In genomic region chr5:57953830-57954229, GRCh38 we compare ENCODE assay signal across 2 cellular contexts.
A peak's percentile ranks its signal among the peaks of the same experiment; 100 is the strongest.
TF ChIP-seq lines count a peak whose summit lies in the region.

No MANE protein-coding gene starts in this region.

TF ChIP-seq in GM23338, 12 proteins besides CTCF, POLR2A, EP300 and RAD21 (continued from another document):
- TF ChIP-seq, protein P1, sequence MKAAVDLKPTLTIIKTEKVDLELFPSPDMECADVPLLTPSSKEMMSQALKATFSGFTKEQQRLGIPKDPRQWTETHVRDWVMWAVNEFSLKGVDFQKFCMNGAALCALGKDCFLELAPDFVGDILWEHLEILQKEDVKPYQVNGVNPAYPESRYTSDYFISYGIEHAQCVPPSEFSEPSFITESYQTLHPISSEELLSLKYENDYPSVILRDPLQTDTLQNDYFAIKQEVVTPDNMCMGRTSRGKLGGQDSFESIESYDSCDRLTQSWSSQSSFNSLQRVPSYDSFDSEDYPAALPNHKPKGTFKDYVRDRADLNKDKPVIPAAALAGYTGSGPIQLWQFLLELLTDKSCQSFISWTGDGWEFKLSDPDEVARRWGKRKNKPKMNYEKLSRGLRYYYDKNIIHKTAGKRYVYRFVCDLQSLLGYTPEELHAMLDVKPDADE (IDR thresholded peaks at IDR 0.05), result no peak
- no peak for TF ChIP-seq ZNF114 (CRISPR knock-in tag; IDR thresholded peaks at IDR 0.05)
- TF ChIP-seq, protein P2, sequence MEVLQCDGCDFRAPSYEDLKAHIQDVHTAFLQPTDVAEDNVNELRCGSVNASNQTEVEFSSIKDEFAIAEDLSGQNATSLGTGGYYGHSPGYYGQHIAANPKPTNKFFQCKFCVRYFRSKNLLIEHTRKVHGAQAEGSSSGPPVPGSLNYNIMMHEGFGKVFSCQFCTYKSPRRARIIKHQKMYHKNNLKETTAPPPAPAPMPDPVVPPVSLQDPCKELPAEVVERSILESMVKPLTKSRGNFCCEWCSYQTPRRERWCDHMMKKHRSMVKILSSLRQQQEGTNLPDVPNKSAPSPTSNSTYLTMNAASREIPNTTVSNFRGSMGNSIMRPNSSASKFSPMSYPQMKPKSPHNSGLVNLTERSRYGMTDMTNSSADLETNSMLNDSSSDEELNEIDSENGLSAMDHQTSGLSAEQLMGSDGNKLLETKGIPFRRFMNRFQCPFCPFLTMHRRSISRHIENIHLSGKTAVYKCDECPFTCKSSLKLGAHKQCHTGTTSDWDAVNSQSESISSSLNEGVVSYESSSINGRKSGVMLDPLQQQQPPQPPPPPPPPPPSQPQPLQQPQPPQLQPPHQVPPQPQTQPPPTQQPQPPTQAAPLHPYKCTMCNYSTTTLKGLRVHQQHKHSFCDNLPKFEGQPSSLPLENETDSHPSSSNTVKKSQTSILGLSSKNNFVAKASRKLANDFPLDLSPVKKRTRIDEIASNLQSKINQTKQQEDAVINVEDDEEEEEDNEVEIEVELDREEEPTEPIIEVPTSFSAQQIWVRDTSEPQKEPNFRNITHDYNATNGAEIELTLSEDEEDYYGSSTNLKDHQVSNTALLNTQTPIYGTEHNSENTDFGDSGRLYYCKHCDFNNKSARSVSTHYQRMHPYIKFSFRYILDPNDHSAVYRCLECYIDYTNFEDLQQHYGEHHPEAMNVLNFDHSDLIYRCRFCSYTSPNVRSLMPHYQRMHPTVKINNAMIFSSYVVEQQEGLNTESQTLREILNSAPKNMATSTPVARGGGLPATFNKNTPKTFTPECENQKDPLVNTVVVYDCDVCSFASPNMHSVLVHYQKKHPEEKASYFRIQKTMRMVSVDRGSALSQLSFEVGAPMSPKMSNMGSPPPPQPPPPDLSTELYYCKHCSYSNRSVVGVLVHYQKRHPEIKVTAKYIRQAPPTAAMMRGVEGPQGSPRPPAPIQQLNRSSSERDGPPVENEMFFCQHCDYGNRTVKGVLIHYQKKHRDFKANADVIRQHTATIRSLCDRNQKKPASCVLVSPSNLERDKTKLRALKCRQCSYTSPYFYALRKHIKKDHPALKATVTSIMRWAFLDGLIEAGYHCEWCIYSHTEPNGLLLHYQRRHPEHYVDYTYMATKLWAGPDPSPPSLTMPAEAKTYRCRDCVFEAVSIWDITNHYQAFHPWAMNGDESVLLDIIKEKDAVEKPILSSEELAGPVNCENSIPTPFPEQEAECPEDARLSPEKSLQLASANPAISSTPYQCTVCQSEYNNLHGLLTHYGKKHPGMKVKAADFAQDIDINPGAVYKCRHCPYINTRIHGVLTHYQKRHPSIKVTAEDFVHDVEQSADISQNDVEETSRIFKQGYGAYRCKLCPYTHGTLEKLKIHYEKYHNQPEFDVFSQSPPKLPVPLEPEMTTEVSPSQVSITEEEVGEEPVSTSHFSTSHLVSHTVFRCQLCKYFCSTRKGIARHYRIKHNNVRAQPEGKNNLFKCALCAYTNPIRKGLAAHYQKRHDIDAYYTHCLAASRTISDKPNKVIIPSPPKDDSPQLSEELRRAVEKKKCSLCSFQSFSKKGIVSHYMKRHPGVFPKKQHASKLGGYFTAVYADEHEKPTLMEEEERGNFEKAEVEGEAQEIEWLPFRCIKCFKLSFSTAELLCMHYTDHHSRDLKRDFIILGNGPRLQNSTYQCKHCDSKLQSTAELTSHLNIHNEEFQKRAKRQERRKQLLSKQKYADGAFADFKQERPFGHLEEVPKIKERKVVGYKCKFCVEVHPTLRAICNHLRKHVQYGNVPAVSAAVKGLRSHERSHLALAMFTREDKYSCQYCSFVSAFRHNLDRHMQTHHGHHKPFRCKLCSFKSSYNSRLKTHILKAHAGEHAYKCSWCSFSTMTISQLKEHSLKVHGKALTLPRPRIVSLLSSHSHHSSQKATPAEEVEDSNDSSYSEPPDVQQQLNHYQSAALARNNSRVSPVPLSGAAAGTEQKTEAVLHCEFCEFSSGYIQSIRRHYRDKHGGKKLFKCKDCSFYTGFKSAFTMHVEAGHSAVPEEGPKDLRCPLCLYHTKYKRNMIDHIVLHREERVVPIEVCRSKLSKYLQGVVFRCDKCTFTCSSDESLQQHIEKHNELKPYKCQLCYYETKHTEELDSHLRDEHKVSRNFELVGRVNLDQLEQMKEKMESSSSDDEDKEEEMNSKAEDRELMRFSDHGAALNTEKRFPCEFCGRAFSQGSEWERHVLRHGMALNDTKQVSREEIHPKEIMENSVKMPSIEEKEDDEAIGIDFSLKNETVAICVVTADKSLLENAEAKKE (CRISPR knock-in tag; IDR thresholded peaks at IDR 0.05), result no peak
- no peak for TF ChIP-seq JUNB (IDR thresholded peaks at IDR 0.05; ENCODE audit: unreplicated experiment)
- TF ChIP-seq EZH2phosphoT487 (IDR thresholded peaks at IDR 0.05; ENCODE audit: unreplicated experiment), result no peak
- no peak for TF ChIP-seq CREB1 (CRISPR knock-in tag; IDR thresholded peaks at IDR 0.05; ENCODE audit: low read depth)
- no peak for TF ChIP-seq ZNF331 (CRISPR knock-in tag; IDR thresholded peaks at IDR 0.05; ENCODE audit: low read depth)
- TF ChIP-seq EZH2 (IDR thresholded peaks at IDR 0.05; ENCODE audit: low read depth, unreplicated experiment), result no peak
- no peak for TF ChIP-seq REST (IDR thresholded peaks at IDR 0.05; ENCODE audit: unreplicated experiment)
- no peak for TF ChIP-seq STAT1 (IDR thresholded peaks at IDR 0.05; ENCODE audit: unreplicated experiment)
- no peak for TF ChIP-seq NANOG (IDR thresholded peaks at IDR 0.05; ENCODE audit: borderline replicate concordance)
TF ChIP-seq in GM23338: peak in this region for 0.

TF ChIP-seq in K562, 482 proteins besides CTCF, POLR2A, EP300 and RAD21 (continued from another document):
- TF ChIP-seq ARID1B (IDR thresholded peaks at IDR 0.05) (peak; percentile 51; the same call in 1 of the 2 replicates), YY1 (IDR thresholded peaks at IDR 0.05; ENCODE audit: borderline replicate concordance in 1 of 3, control insufficient read depth in 1 of 3, extremely low read depth in 1 of 3, insufficient read depth in 3 of 3, insufficient read length in 1 of 3, insufficient replicate concordance in 2 of 3, low read depth in 1 of 3, low read length in 2 of 3) (peak in 1 of 3 experiments; percentile 42), PML (IDR thresholded peaks at IDR 0.05; ENCODE audit: low read length) (no peak), TAL1 (IDR thresholded peaks at IDR 0.05) (peak; percentile 38), CREM (IDR thresholded peaks at IDR 0.05; ENCODE audit: low read depth) (peak; percentile 52), CBFA2T3 (IDR thresholded peaks at IDR 0.05) (peak; percentile 70), L3MBTL2 (IDR thresholded peaks at IDR 0.05) (peak; percentile 43; the same call in 1 of the 2 replicates)
